15 cellular contexts compared by ENCODE assay signal in the genomic region with DNA sequence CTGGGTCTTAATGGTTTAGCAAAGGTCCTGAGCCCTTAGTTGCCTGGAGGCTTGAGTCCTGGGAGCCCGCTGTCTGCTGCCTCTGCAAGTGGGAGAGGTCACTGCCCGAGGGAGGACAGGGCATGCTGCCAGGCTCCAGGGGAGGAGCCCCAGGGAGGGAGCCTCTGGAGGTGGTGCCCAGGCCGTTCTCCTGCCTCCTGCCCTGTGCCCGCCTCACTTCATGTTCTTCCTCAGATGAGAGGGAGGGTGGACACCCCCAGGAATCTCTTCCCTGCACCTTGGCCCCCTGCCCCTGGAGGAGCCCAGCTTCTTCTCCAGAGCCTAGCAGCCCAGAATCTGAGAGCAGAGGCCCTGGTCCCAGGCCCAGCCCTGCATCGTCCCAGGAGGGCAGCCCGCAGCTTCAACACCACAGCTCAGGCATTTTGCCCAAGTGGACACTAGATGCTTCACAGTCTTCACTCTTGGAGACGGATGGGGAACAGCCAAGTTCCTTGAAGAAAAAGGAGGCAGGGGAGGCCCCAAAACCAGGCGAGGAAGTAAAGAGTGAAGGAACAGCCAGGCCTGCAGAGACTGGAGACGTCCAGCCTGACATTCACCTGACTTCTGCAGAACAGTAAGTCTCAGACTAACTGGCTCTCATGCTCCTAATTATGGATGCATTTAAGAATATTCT. TPM values are rescaled to one million over a fixed set of nuclear protein-coding genes. Genes with fewer than 3 reads are reported as not detected.
DNase-seq lines count a peak whose midpoint lies in the region; ATAC-seq lines count a peak whose summit lies in the region.
"Had no signal": no experiment of that assay in that cellular context is flagged by ENCODE, and none has a peak within 500 bp of the region (broad histone marks: within the 10 kb centered on the region; RNA-seq: fewer than 3 reads in every experiment).

No MANE protein-coding gene starts in this region.

- peaks cover 71% of the 10 kb centered on the region for H3K4me1 Mint-ChIP-seq in activated CD4-positive, alpha-beta T cell treated with anti-CD3 and anti-CD28 coated beads, Interleukin-2, amount 10 ng/mL, durations not matched to agents 7 days and 5 days
- H3K4me1 Mint-ChIP-seq in activated T-helper 1 cell treated with anti-CD3 and anti-CD28 coated beads, Interleukin-12 subunit alpha, Interleukin-12 subunit beta, Interleukin-2, Interleukin-4 antibody, amounts not matched to agents 30 ng/mL and 10 ng/mL and 1 ng/mL, durations not matched to agents 14 hours and 24 hours and 36 hours (ENCODE audit: low read depth) = peaks cover 78% of the 10 kb centered on the region
- H3K4me1 Mint-ChIP-seq in immature natural killer cell = peaks cover 84 to 94% of the 10 kb centered on the region in 2 donors

- no peaks in the 10 kb centered on the region for H3K9me3 Mint-ChIP-seq in activated CD4-positive, alpha-beta T cell treated with anti-CD3 and anti-CD28 coated beads, Interleukin-2, amount 10 ng/mL, durations not matched to agents 7 days and 5 days
- no peaks in the 10 kb centered on the region for H3K9me3 Mint-ChIP-seq in activated T-helper 1 cell treated with anti-CD3 and anti-CD28 coated beads, Interleukin-12 subunit alpha, Interleukin-12 subunit beta, Interleukin-2, Interleukin-4 antibody, amounts not matched to agents 30 ng/mL and 10 ng/mL and 1 ng/mL, durations not matched to agents 14 hours and 24 hours and 36 hours
- no peaks in the 10 kb centered on the region for H3K9me3 Mint-ChIP-seq in immature natural killer cell
- H3K9me3 Mint-ChIP-seq: HFFc6 had no signal

- ATAC-seq in sciatic nerve = peak; percentile 47
- ATAC-seq in HG03342 (IDR thresholded peaks at IDR 0.05; ENCODE audit: unreplicated experiment) = no peak

- CTCF ChIA-PET in activated CD4-positive, alpha-beta T cell treated with anti-CD3 and anti-CD28 coated beads, Interleukin-2, amount 10 ng/mL, durations not matched to agents 7 days and 5 days (lab: Charles Lee) = no interaction called here

- POLR2A ChIA-PET in activated CD4-positive, alpha-beta T cell treated with anti-CD3 and anti-CD28 coated beads, Interleukin-2, amount 10 ng/mL, durations not matched to agents 7 days and 5 days (lab: Charles Lee) = no interaction called here

- H3K36me3 Mint-ChIP-seq in activated CD4-positive, alpha-beta T cell treated with anti-CD3 and anti-CD28 coated beads, Interleukin-2, amount 10 ng/mL, durations not matched to agents 7 days and 5 days (ENCODE audit: low read depth) = peaks cover 68% of the 10 kb centered on the region
- H3K36me3 Mint-ChIP-seq in activated T-helper 1 cell treated with anti-CD3 and anti-CD28 coated beads, Interleukin-12 subunit alpha, Interleukin-12 subunit beta, Interleukin-2, Interleukin-4 antibody, amounts not matched to agents 30 ng/mL and 10 ng/mL and 1 ng/mL, durations not matched to agents 14 hours and 24 hours and 36 hours (ENCODE audit: low read depth) = peaks cover 59% of the 10 kb centered on the region
- peaks cover 7 to 31% (median 22%) of the 10 kb centered on the region in 3 donors for H3K36me3 Mint-ChIP-seq in immature natural killer cell

- no peaks in the 10 kb centered on the region for H3K27me3 Mint-ChIP-seq in activated CD4-positive, alpha-beta T cell treated with anti-CD3 and anti-CD28 coated beads, Interleukin-2, amount 10 ng/mL, durations not matched to agents 7 days and 5 days
- no peaks in the 10 kb centered on the region for H3K27me3 Mint-ChIP-seq in activated T-helper 1 cell treated with anti-CD3 and anti-CD28 coated beads, Interleukin-12 subunit alpha, Interleukin-12 subunit beta, Interleukin-2, Interleukin-4 antibody, amounts not matched to agents 30 ng/mL and 10 ng/mL and 1 ng/mL, durations not matched to agents 14 hours and 24 hours and 36 hours (ENCODE audit: insufficient read depth)
- H3K27me3 Mint-ChIP-seq in immature natural killer cell (ENCODE audit: low read depth in 3 of 3) = peaks cover 2 to 4% (median 3%) of the 10 kb centered on the region in 3 donors

- DNase-seq in activated CD4-positive, alpha-beta T cell treated with anti-CD3 and anti-CD28 coated beads, Interleukin-2, amount 10 ng/mL, durations not matched to agents 7 days and 5 days = no peak
- DNase-seq in activated CD4-positive, alpha-beta T cell treated with anti-CD3 and anti-CD28 coated beads for 1 hour = no peak
- no peak for DNase-seq in activated T-helper 1 cell treated with anti-CD3 and anti-CD28 coated beads, Interleukin-12 subunit alpha, Interleukin-12 subunit beta, Interleukin-2, Interleukin-4 antibody, amounts not matched to agents 30 ng/mL and 10 ng/mL and 1 ng/mL, durations not matched to agents 14 hours and 24 hours and 36 hours (ENCODE audit: low spot score)
- DNase-seq in immature natural killer cell (no peak), sciatic nerve (ENCODE audit: low spot score) (peak; percentile 71), NCI-H526 treated with DMSO at 0.1 percent for 48 hours (lab: John Stamatoyannopoulos, UW) (no peak), GM03348 (ENCODE audit: low spot score) (no peak)
- DNase-seq: dermis blood vessel endothelial cell, DMS79, HFFc6, RPMI8226 had no signal

- intact Hi-C loops in activated T-helper 1 cell treated with anti-CD3 and anti-CD28 coated beads, Interleukin-12 subunit alpha, Interleukin-12 subunit beta, Interleukin-2, Interleukin-4 antibody, amounts not matched to agents 30 ng/mL and 10 ng/mL and 1 ng/mL, durations not matched to agents 14 hours and 24 hours and 36 hours (cut with micrococcal nuclease) = no loop called here
- intact Hi-C loops in sciatic nerve (cut with DNase I) = no loop called here

- H3K4me3 Mint-ChIP-seq in activated CD4-positive, alpha-beta T cell treated with anti-CD3 and anti-CD28 coated beads, Interleukin-2, amount 10 ng/mL, durations not matched to agents 7 days and 5 days = no peak overlapping the region
- H3K4me3 Mint-ChIP-seq in activated T-helper 1 cell treated with anti-CD3 and anti-CD28 coated beads, Interleukin-12 subunit alpha, Interleukin-12 subunit beta, Interleukin-2, Interleukin-4 antibody, amounts not matched to agents 30 ng/mL and 10 ng/mL and 1 ng/mL, durations not matched to agents 14 hours and 24 hours and 36 hours = no peak overlapping the region
- peak overlapping the region in 3 of 5 donors; percentile 1 to 30 (median 9) for H3K4me3 Mint-ChIP-seq in immature natural killer cell
- H3K4me3 Mint-ChIP-seq: HFFc6 had no signal

- peak overlapping the region; percentile 57 for H3K27ac Mint-ChIP-seq in activated CD4-positive, alpha-beta T cell treated with anti-CD3 and anti-CD28 coated beads, Interleukin-2, amount 10 ng/mL, durations not matched to agents 7 days and 5 days
- H3K27ac Mint-ChIP-seq in activated T-helper 1 cell treated with anti-CD3 and anti-CD28 coated beads, Interleukin-12 subunit alpha, Interleukin-12 subunit beta, Interleukin-2, Interleukin-4 antibody, amounts not matched to agents 30 ng/mL and 10 ng/mL and 1 ng/mL, durations not matched to agents 14 hours and 24 hours and 36 hours = peak overlapping the region; percentile 38
- H3K27ac Mint-ChIP-seq in immature natural killer cell = peak overlapping the region; percentile 58 to 95 (median 80)
- H3K27ac Mint-ChIP-seq: HFFc6 had no signal

RNA-seq across cellular contexts. Expression of a gene that starts 12.0 kb away (rescaled TPM):
- 100 to 1,000 TPM; 329 to 335 TPM for total RNA-seq in activated CD4-positive, alpha-beta T cell treated with anti-CD3 and anti-CD28 coated beads, Interleukin-2, amount 10 ng/mL, durations not matched to agents 7 days and 5 days
- 249 and 257 TPM in 2 replicates for total RNA-seq in activated T-helper 1 cell treated with anti-CD3 and anti-CD28 coated beads, Interleukin-12 subunit alpha, Interleukin-12 subunit beta, Interleukin-2, Interleukin-4 antibody, amounts not matched to agents 30 ng/mL and 10 ng/mL and 1 ng/mL, durations not matched to agents 14 hours and 24 hours and 36 hours
- 10 to 100 TPM; 17.0 to 72.3 (median 20.6) TPM for polyA plus RNA-seq in immature natural killer cell
- 20.3 TPM for total RNA-seq in sciatic nerve

RNA-seq across cellular contexts. Expression of a gene that starts 58.4 kb away (rescaled TPM):
- total RNA-seq in activated CD4-positive, alpha-beta T cell treated with anti-CD3 and anti-CD28 coated beads, Interleukin-2, amount 10 ng/mL, durations not matched to agents 7 days and 5 days = under 1 TPM; 0.37 to 0.48 TPM
- total RNA-seq in activated T-helper 1 cell treated with anti-CD3 and anti-CD28 coated beads, Interleukin-12 subunit alpha, Interleukin-12 subunit beta, Interleukin-2, Interleukin-4 antibody, amounts not matched to agents 30 ng/mL and 10 ng/mL and 1 ng/mL, durations not matched to agents 14 hours and 24 hours and 36 hours = 4.2 and 4.7 TPM in 2 replicates
- polyA plus RNA-seq in immature natural killer cell = 1 to 10 TPM in 2 of 3 donors, under 1 TPM in 1; 0.44 to 2.3 (median 1.9) TPM
- total RNA-seq in sciatic nerve = 15.0 TPM
- total RNA-seq: A673, frontal cortex, HFFc6, LHCN-M2 had no signal

Comparison
In these comparisons a context has a peak if more than half of its experiments do, and no peak if none do; other contexts are left out.
1. H3K4me3 Mint-ChIP-seq: peak in immature natural killer cell (3 of 5); none in activated CD4-positive, alpha-beta T cell treated with anti-CD3 and anti-CD28 coated beads, Interleukin-2, amount 10 ng/mL, durations not matched to agents 7 days and 5 days (single experiment) and activated T-helper 1 cell treated with anti-CD3 and anti-CD28 coated beads, Interleukin-12 subunit alpha, Interleukin-12 subunit beta, Interleukin-2, Interleukin-4 antibody, amounts not matched to agents 30 ng/mL and 10 ng/mL and 1 ng/mL, durations not matched to agents 14 hours and 24 hours and 36 hours (single experiment).
2. RNA of a gene that starts 12.0 kb away (total RNA-seq): 329 to 335 TPM in activated CD4-positive, alpha-beta T cell treated with anti-CD3 and anti-CD28 coated beads, Interleukin-2, amount 10 ng/mL, durations not matched to agents 7 days and 5 days and 249 to 257 TPM in activated T-helper 1 cell treated with anti-CD3 and anti-CD28 coated beads, Interleukin-12 subunit alpha, Interleukin-12 subunit beta, Interleukin-2, Interleukin-4 antibody, amounts not matched to agents 30 ng/mL and 10 ng/mL and 1 ng/mL, durations not matched to agents 14 hours and 24 hours and 36 hours; 20.3 TPM in sciatic nerve (single experiment); every median in the first group is over 10 times any median in the second.
3. Peak in every context shown above with its lines, with median percentiles within 50 percentile points of each other: H3K27ac Mint-ChIP-seq.